21 cellular contexts compared by ENCODE assay signal in genomic region chr18:72727038-72727690, GRCh38.
A peak's percentile ranks its signal among the peaks of the same experiment; 100 is the strongest.
DNase-seq lines count a peak whose midpoint lies in the region; FAIRE-seq and TF ChIP-seq lines count a peak whose summit lies in the region.
"Had no signal": no experiment of that assay in that cellular context is flagged by ENCODE, and none has a peak within 500 bp of the region (broad histone marks: within the 10 kb centered on the region; RNA-seq: fewer than 3 reads in every experiment).

No MANE protein-coding gene starts in this region.

- H4K20me1 ChIP-seq in keratinocyte (ENCODE audit: control insufficient read depth, extremely low read depth, insufficient read depth, low read length), result no peaks in the 10 kb centered on the region

- H3K36me3 ChIP-seq in keratinocyte (ENCODE audit: control insufficient read depth in 2 of 2, extremely low read depth in 1 of 2, insufficient read depth in 2 of 2, low read length in 2 of 2), result no peaks in the 10 kb centered on the region
- H3K36me3 ChIP-seq in prostate gland, result no peaks in the 10 kb centered on the region
- H3K36me3 ChIP-seq: ascending aorta, left lung had no signal

- H3K4me1 ChIP-seq in keratinocyte (ENCODE audit: control insufficient read depth, extremely low read depth, insufficient read depth, low read length), result peaks cover 5% of the 10 kb centered on the region
- no peaks in the 10 kb centered on the region for H3K4me1 ChIP-seq in prostate gland (replicated peaks)
- H3K4me1 ChIP-seq: A549, ascending aorta, left lung had no signal

- H3K27ac ChIP-seq in keratinocyte (ENCODE audit: control insufficient read depth, insufficient read depth, low read length) (peak overlapping the region; percentile 31), prostate gland (no peak overlapping the region)
- H3K27ac ChIP-seq: A549, ascending aorta, left lung had no signal

- no peak overlapping the region for H2AFZ ChIP-seq in keratinocyte (ENCODE audit: control insufficient read depth, low read length)

- H3K27me3 ChIP-seq in keratinocyte (ENCODE audit: control insufficient read depth, extremely low read depth, insufficient read depth, low read length) (no peaks in the 10 kb centered on the region), prostate gland (replicated peaks; ENCODE audit: insufficient read depth) (no peaks in the 10 kb centered on the region)
- H3K27me3 ChIP-seq: ascending aorta, left lung had no signal

- no peaks in the 10 kb centered on the region for H3K9me1 ChIP-seq in keratinocyte (ENCODE audit: control insufficient read depth, extremely low read depth, insufficient read depth, low read length)

- dilution Hi-C loops in keratinocyte (cut with MboI; ENCODE audit: extremely low pct_ligation_motif_present, low sequenced_read_pairs), result no loop called here

- no peak overlapping the region for H3K4me2 ChIP-seq in keratinocyte (ENCODE audit: control insufficient read depth, extremely low read depth, insufficient read depth, low read depth, low read length)
- H3K4me2 ChIP-seq: A549 had no signal

- no peak for TF ChIP-seq POLR2A in prostate gland (IDR thresholded peaks at IDR 0.05)

- TF ChIP-seq CTCF in keratinocyte (optimal IDR thresholded peaks at IDR 0.05 in 1 of 3, IDR thresholded peaks at IDR 0.05 in 1 of 3, conservative IDR thresholded peaks at IDR 0.05 in 1 of 3; ENCODE audit: extremely low read depth in 1 of 3, insufficient read depth in 2 of 3, low read length in 3 of 3) (no peak), prostate gland (IDR thresholded peaks at IDR 0.05) (no peak)

- FAIRE-seq in keratinocyte (lab: Jason Lieb, UNC), result no peak
- FAIRE-seq: A549, GM12878, small intestine, TTC549 had no signal

- no peak overlapping the region for H3K4me3 ChIP-seq in keratinocyte (ENCODE audit: control insufficient read depth in 2 of 3, extremely low read depth in 1 of 3, insufficient read depth in 2 of 3, low read depth in 1 of 3, low read length in 3 of 3)
- no peak overlapping the region for H3K4me3 ChIP-seq in prostate gland
- H3K4me3 ChIP-seq: A549, ascending aorta, GM12878, left lung had no signal

- 91% methylated on average over 5 of the region's 5 CpGs for WGBS in prostate gland

- H3K79me2 ChIP-seq in keratinocyte (ENCODE audit: control insufficient read depth, insufficient read depth, low read length), result no peaks in the 10 kb centered on the region

- no peak overlapping the region for H3K9ac ChIP-seq in keratinocyte (ENCODE audit: control insufficient read depth, extremely low read depth, insufficient read depth, low read length)

- DNase-seq in NCI-H345 (lab: John Stamatoyannopoulos, UW) (peak; percentile 15), NCI-H345 treated with DMSO at 0.1 percent for 48 hours (lab: John Stamatoyannopoulos, UW; ENCODE audit: unreplicated experiment) (no peak), M059J (ENCODE audit: low read depth) (peak; percentile 1), SW480 (ENCODE audit: low spot score) (peak; percentile 27), keratinocyte (ENCODE audit: low read depth, low spot score) (no peak), SKM-1 (lab: John Stamatoyannopoulos, UW; ENCODE audit: unreplicated experiment) (no peak), prostate gland (ENCODE audit: low spot score) (no peak), DMS79 treated with DMSO at 0.1 percent for 48 hours (lab: John Stamatoyannopoulos, UW) (no peak)
- DNase-seq: activated CD4-positive, alpha-beta memory T cell treated with anti-CD3 and anti-CD28 coated beads for 36 hours; GOT3; left lung; naive thymus-derived CD8-positive, alpha-beta T cell; NCI-H2107; NCI-H526; SIG-M5; small intestine; T-helper 1 cell had no signal

- intact Hi-C loops in prostate gland (cut with DNase I), result no loop called here

- H3K9me3 ChIP-seq in keratinocyte (ENCODE audit: control insufficient read depth, low read depth, low read length) (no peaks in the 10 kb centered on the region), prostate gland (no peaks in the 10 kb centered on the region)
- H3K9me3 ChIP-seq: A549, ascending aorta had no signal

Comparison
In these comparisons a context has a peak if more than half of its experiments do, and no peak if none do; other contexts are left out.
1. DNase-seq: peak in NCI-H345 (single experiment), M059J (single experiment) and SW480 (single experiment); none in NCI-H345 treated with DMSO at 0.1 percent for 48 hours (single experiment), keratinocyte (single experiment), SKM-1 (single experiment), prostate gland (single experiment) and DMS79 treated with DMSO at 0.1 percent for 48 hours (single experiment).